ENCODE assay signal across 17 cellular contexts in genomic region chrX:42106556-42106955, GRCh38.
DNase-seq lines count a peak whose midpoint lies in the region; ATAC-seq, FAIRE-seq and TF ChIP-seq lines count a peak whose summit lies in the region.
"Had no signal": no experiment of that assay in that cellular context is flagged by ENCODE, and none has a peak within 500 bp of the region (broad histone marks: within the 10 kb centered on the region; RNA-seq: fewer than 3 reads in every experiment).

No MANE protein-coding gene starts in this region.

- whole genome bisulfite sequencing in IMR-90 (ENCODE audit: extremely low coverage in 2 of 2, insufficient read length in 1 of 2), 2 experiments = no CpG with 5 or more reads among the region's 2 CpGs
- WGBS in mesenchymal stem cell = no CpG with 5 or more reads among the region's 2 CpGs

- H2AFZ ChIP-seq in IMR-90 (replicated peaks; ENCODE audit: low read length, poor library complexity) (no peak overlapping the region), mesenchymal stem cell (ENCODE audit: low read depth, low read length) (no peak overlapping the region)
- H2AFZ ChIP-seq: GM23248 had no signal

- POLR2A ChIA-PET in IMR-90 (lab: Charles Lee; ENCODE audit: unreplicated experiment) = no interaction called here

- no peaks in the 10 kb centered on the region for H4K20me1 ChIP-seq in IMR-90 (ENCODE audit: insufficient read depth, low read length)
- H4K20me1 ChIP-seq: BLaER1 treated with 17β-estradiol and CSF1 and Interleukin-3, amounts not matched to agents 10 nM and 100 nM had no signal

- H3K27me3 ChIP-seq in IMR-90 (ENCODE audit: control insufficient read depth, insufficient read depth, low read length) (peaks cover 6% of the 10 kb centered on the region), mesenchymal stem cell (ENCODE audit: control insufficient read depth in 1 of 2, insufficient read depth in 1 of 2, low read length in 2 of 2) (peaks cover 0 to 11% of the 10 kb centered on the region in 2 experiments)

- no peaks in the 10 kb centered on the region for H3K9me1 ChIP-seq in IMR-90 (ENCODE audit: insufficient read depth, low read length)

- no peak for TF ChIP-seq CTCF in IMR-90 (conservative IDR thresholded peaks at IDR 0.05; ENCODE audit: low read depth, low read length)
- TF ChIP-seq CTCF in GM13976 (IDR thresholded peaks at IDR 0.05; ENCODE audit: borderline replicate concordance, control extremely low read depth, extremely low read depth, insufficient read depth, missing control alignments) = no peak

- CTCF ChIA-PET in IMR-90 (lab: Yijun Ruan, JAX) = no interaction called here

- peak; percentile 92 for FAIRE-seq in colon (lab: Jason Lieb, UNC)
- FAIRE-seq: G401.6, GM12891, H54, HTR-8/SVneo had no signal

- H3K4ac ChIP-seq in IMR-90 (ENCODE audit: low read depth, low read length) = no peak overlapping the region
- H3K4ac ChIP-seq in mesenchymal stem cell (ENCODE audit: low read depth in 1 of 2, low read length in 2 of 2) = no peak overlapping the region

- no peak overlapping the region for H2BK20ac ChIP-seq in IMR-90 (ENCODE audit: low read depth, low read length)

- H3K9ac ChIP-seq in IMR-90 (ENCODE audit: low read depth, low read length) = no peak overlapping the region
- H3K9ac ChIP-seq in mesenchymal stem cell (ENCODE audit: low read length) = no peak overlapping the region
- H3K9ac ChIP-seq: BLaER1 treated with 17β-estradiol and CSF1 and Interleukin-3, amounts not matched to agents 10 nM and 100 nM; GM23248 had no signal

- H3K56ac ChIP-seq in IMR-90 (ENCODE audit: extremely low read depth, insufficient read depth, low read length) = no peak overlapping the region

- H3K23ac ChIP-seq in IMR-90 (ENCODE audit: low read depth, low read length) (no peak overlapping the region), mesenchymal stem cell (ENCODE audit: low read length in 2 of 2) (no peak overlapping the region)

- H2BK5ac ChIP-seq in IMR-90 (ENCODE audit: low read depth, low read length, poor library complexity, severe bottlenecking) = no peak overlapping the region
- H2BK5ac ChIP-seq in mesenchymal stem cell (ENCODE audit: low read depth, low read length, poor library complexity, severe bottlenecking) = no peak overlapping the region

- H2BK120ac ChIP-seq in IMR-90 (ENCODE audit: low read depth, low read length) (no peak overlapping the region), mesenchymal stem cell (ENCODE audit: low read depth, low read length) (no peak overlapping the region)

- H2BK15ac ChIP-seq in IMR-90 (ENCODE audit: low read depth, low read length) (no peak overlapping the region), mesenchymal stem cell (ENCODE audit: low read depth, poor library complexity, severe bottlenecking) (no peak overlapping the region)

- no peak overlapping the region for H3K4me2 ChIP-seq in IMR-90 (ENCODE audit: low read depth, low read length)
- no peak overlapping the region for H3K4me2 ChIP-seq in mesenchymal stem cell (ENCODE audit: low read length, poor library complexity, severe bottlenecking)
- H3K4me2 ChIP-seq: BLaER1 treated with 17β-estradiol and CSF1 and Interleukin-3, amounts not matched to agents 10 nM and 100 nM had no signal

- H3K79me1 ChIP-seq in IMR-90 (ENCODE audit: low read depth in 1 of 2, low read length in 2 of 2) = no peaks in the 10 kb centered on the region
- no peaks in the 10 kb centered on the region for H3K79me1 ChIP-seq in mesenchymal stem cell (replicated peaks; ENCODE audit: low read length, poor library complexity, severe bottlenecking)

- H2AK9ac ChIP-seq in IMR-90 (replicated peaks; ENCODE audit: low read depth, low read length, poor library complexity) = no peak overlapping the region

- H2BK12ac ChIP-seq in mesenchymal stem cell (ENCODE audit: low read length in 2 of 2) = no peak overlapping the region

- H3K36me3 ChIP-seq in IMR-90 (ENCODE audit: control insufficient read depth, insufficient read depth, low read length) (no peaks in the 10 kb centered on the region), mesenchymal stem cell (ENCODE audit: control insufficient read depth in 1 of 2, insufficient read depth in 2 of 2, low read depth in 1 of 2, low read length in 2 of 2) (no peaks in the 10 kb centered on the region)
- H3K36me3 ChIP-seq: BLaER1 treated with 17β-estradiol and CSF1 and Interleukin-3, amounts not matched to agents 10 nM and 100 nM had no signal

- peak overlapping the region; percentile 44; the same call in 1 of the 2 replicates for H3K27ac ChIP-seq in IMR-90 (ENCODE audit: insufficient read depth, low read length)
- no peak overlapping the region for H3K27ac ChIP-seq in mesenchymal stem cell (ENCODE audit: low read length, poor library complexity, severe bottlenecking)
- H3K27ac ChIP-seq: BLaER1 treated with 17β-estradiol and CSF1 and Interleukin-3, amounts not matched to agents 10 nM and 100 nM; GM23248 had no signal

- dilution Hi-C loops in IMR-90 (cut with HindIII; ENCODE audit: low sequenced_read_pairs, unreplicated experiment) = no loop called here

- no peaks in the 10 kb centered on the region for H3K9me3 ChIP-seq in IMR-90 (ENCODE audit: control insufficient read depth, insufficient read depth, low read length)
- no peaks in the 10 kb centered on the region for H3K9me3 ChIP-seq in mesenchymal stem cell (ENCODE audit: control insufficient read depth, low read length)

- no TSS peak for BruUV-seq in IMR-90 (replicated peaks; lab: Mats Ljungman, UMichigan)

- H3K18ac ChIP-seq in IMR-90 (ENCODE audit: low read depth, low read length) (no peak overlapping the region), mesenchymal stem cell (ENCODE audit: low read depth in 1 of 2, low read length in 2 of 2) (no peak overlapping the region)

- in situ Hi-C loops in IMR-90 (cut with MboI; ENCODE audit: low sequenced_read_pairs) = no loop called here
- in situ Hi-C loops in GM13976 (cut with MboI; ENCODE audit: low sequenced_read_pairs, unreplicated experiment) = no loop called here

- no peak for TF ChIP-seq RAD21 in IMR-90 (IDR thresholded peaks at IDR 0.05; ENCODE audit: low read length)

- no peak overlapping the region for H4K5ac ChIP-seq in IMR-90 (ENCODE audit: low read depth, low read length)

- H3K4me1 ChIP-seq in IMR-90 (ENCODE audit: control insufficient read depth, insufficient read depth, low read length) (no peaks in the 10 kb centered on the region; the same call in 1 of the 2 replicates), mesenchymal stem cell (ENCODE audit: control insufficient read depth, insufficient read depth, low read depth, low read length) (peaks cover 2% of the 10 kb centered on the region)
- H3K4me1 ChIP-seq: BLaER1 treated with 17β-estradiol and CSF1 and Interleukin-3, amounts not matched to agents 10 nM and 100 nM had no signal

- DNase-seq in IMR-90 (peak; percentile 32), fibroblast of peridontal ligament (ENCODE audit: extremely low read depth) (peak; percentile 30), mesenchymal stem cell (peak; percentile 53), GM13976 (ENCODE audit: low spot score) (no peak)
- no peak for DNase-seq in activated CD4-positive, CD25-positive, alpha-beta regulatory T cell treated with anti-CD3 and anti-CD28 coated beads, Interleukin-2, amount 50 U/mL, for 72 hours
- DNase-seq: Calu3; CD8-positive, alpha-beta T cell; GM23248; HCEC 1CT; KBM-7 had no signal

- H3K14ac ChIP-seq in IMR-90 (replicated peaks; ENCODE audit: low read depth, low read length) (no peak overlapping the region), mesenchymal stem cell (ENCODE audit: low read length in 2 of 2) (no peak overlapping the region)

- intact Hi-C loops in IMR-90 (cut with micrococcal nuclease) = no loop called here

- TF ChIP-seq POLR2A in IMR-90 (IDR thresholded peaks at IDR 0.05; ENCODE audit: low read depth, low read length) = no peak

- no peak overlapping the region for H3K4me3 ChIP-seq in IMR-90 (ENCODE audit: insufficient read depth, low read depth, low read length)
- H3K4me3 ChIP-seq in mesenchymal stem cell (ENCODE audit: insufficient read depth in 1 of 2, low read depth in 1 of 2, low read length in 2 of 2) = no peak overlapping the region
- H3K4me3 ChIP-seq: BLaER1 treated with 17β-estradiol and CSF1 and Interleukin-3, amounts not matched to agents 10 nM and 100 nM; GM23248 had no signal

- no peak overlapping the region for H4K8ac ChIP-seq in IMR-90 (ENCODE audit: low read depth in 2 of 2, low read length in 2 of 2)
- H4K8ac ChIP-seq in mesenchymal stem cell (ENCODE audit: low read length) = no peak overlapping the region

- no peak overlapping the region for H2AK5ac ChIP-seq in IMR-90 (ENCODE audit: low read depth, low read length)
- no peak overlapping the region for H2AK5ac ChIP-seq in mesenchymal stem cell (ENCODE audit: low read length, severe bottlenecking)

- ATAC-seq in IMR-90 (ENCODE audit: low read depth) (peak; percentile 68), GM21447 (IDR thresholded peaks at IDR 0.05; ENCODE audit: unreplicated experiment) (no peak)
- ATAC-seq: CD8-positive, alpha-beta T cell had no signal

- no peak overlapping the region for H4K91ac ChIP-seq in IMR-90 (ENCODE audit: insufficient read depth, low read depth, low read length)
- H4K91ac ChIP-seq in mesenchymal stem cell (ENCODE audit: low read length) = no peak overlapping the region

TF ChIP-seq in IMR-90, 13 proteins besides CTCF, POLR2A, EP300 and RAD21:
- TF ChIP-seq NFE2L2 (IDR thresholded peaks at IDR 0.05; ENCODE audit: low read depth, low read length) (no peak), USF2 (IDR thresholded peaks at IDR 0.05; ENCODE audit: low read depth, low read length) (no peak), RFX5 (IDR thresholded peaks at IDR 0.05; ENCODE audit: low read depth, low read length) (no peak), MXI1 (IDR thresholded peaks at IDR 0.05; ENCODE audit: borderline replicate concordance, low read depth, low read length) (no peak), BHLHE40 (IDR thresholded peaks at IDR 0.05; ENCODE audit: low read depth, low read length) (no peak)
TF ChIP-seq in IMR-90: peak in this region for 0.

Comparison
In these comparisons a context has a peak if more than half of its experiments do, and no peak if none do; other contexts are left out.
1. DNase-seq: peak in IMR-90 (single experiment), fibroblast of peridontal ligament (single experiment) and mesenchymal stem cell (single experiment); none in activated CD4-positive, CD25-positive, alpha-beta regulatory T cell treated with anti-CD3 and anti-CD28 coated beads, Interleukin-2, amount 50 U/mL, for 72 hours (single experiment) and GM13976 (single experiment).